1 cellular context compared by ENCODE assay signal in the genomic region with DNA sequence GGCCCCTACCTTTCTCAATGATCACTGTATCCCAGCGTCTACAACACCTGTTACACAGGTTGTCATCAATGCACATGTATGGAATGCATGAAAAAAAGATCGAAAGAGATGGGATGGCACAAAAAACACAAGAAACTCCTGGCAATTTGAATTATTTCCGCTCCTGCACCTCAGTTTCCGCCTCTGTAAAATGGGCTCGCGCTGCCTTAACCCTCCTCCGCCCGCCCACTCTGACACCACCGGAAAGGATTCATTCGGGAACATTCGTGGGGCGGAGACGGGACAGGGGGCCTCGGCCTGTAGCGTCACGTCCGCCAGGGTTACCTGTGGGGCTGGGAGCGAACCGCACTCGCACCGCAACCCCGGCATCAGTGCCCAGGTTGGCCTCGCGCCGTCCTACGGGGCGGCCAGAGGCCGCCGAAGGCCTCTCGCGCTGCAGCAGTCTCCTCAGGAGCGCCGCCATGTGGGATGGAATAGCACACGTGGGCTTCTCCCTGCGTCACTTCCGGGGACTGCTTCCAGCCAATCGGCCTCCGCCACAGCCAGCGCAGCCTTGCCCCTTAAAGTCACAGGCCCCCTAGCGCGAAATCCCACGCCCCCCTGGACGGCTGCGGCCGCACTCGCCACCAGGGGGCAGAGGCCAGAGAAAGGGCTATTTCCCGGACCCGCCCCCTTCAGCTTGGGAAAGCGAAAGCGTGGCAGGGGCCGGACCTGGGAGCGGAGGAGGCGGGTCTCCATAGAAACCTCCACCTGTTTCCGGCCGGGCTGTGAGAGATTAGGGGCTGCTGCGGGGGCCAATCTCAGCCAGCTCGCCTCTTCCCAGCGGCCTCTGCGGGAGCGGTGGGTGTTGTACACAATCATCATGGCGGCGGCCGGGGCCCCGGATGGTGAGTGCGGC.
TF ChIP-seq lines count a peak whose summit lies in the region.

Gene EARS2 (minus strand): TSS at position 470 of the 898 bp plus-strand sequence. CDS start 7 bp downstream, at position 463.
Gene UBFD1 (plus strand): TSS at position 847 of the 898 bp plus-strand sequence. CDS start 16 bp downstream, at position 863.

TF ChIP-seq in K562, 482 proteins besides CTCF, POLR2A, EP300 and RAD21 (continued from another document and continues in another):
- TF ChIP-seq HDGF (IDR thresholded peaks at IDR 0.05) (peak; percentile 69; the same call in 1 of the 2 replicates), TARDBP (IDR thresholded peaks at IDR 0.05) (peak; percentile 73; the same call in 1 of the 2 replicates), OTX1 (CRISPR knock-in tag; IDR thresholded peaks at IDR 0.05) (peak; percentile 70; the same call in 1 of the 2 replicates), KAT2B (IDR thresholded peaks at IDR 0.05; ENCODE audit: low read depth, low read length) (no peak), ZSCAN32 (CRISPR knock-in tag; IDR thresholded peaks at IDR 0.05) (no peak), ZNF717 (CRISPR knock-in tag; IDR thresholded peaks at IDR 0.05) (no peak), MEF2A (IDR thresholded peaks at IDR 0.05; ENCODE audit: control insufficient read depth, low read depth, low read length) (no peak), MEIS2 (IDR thresholded peaks at IDR 0.05; ENCODE audit: partially characterized antibody) (peak; percentile 32), ZNF232 (CRISPR knock-in tag; IDR thresholded peaks at IDR 0.05) (no peak), CHD2 (IDR thresholded peaks at IDR 0.05; ENCODE audit: low read depth, low read length) (peak; percentile 35; the same call in 1 of the 2 replicates), PHF20 (IDR thresholded peaks at IDR 0.05; ENCODE audit: partially characterized antibody) (peak; percentile 82), HDAC1 (IDR thresholded peaks at IDR 0.05) (peak; percentile 92 to 100; a peak in 3 of 4 replicates), FOXM1 (IDR thresholded peaks at IDR 0.05; ENCODE audit: low read depth) (peak; percentile 39; the same call in 1 of the 2 replicates), FOXM1 (CRISPR knock-in tag; IDR thresholded peaks at IDR 0.05; ENCODE audit: low read depth) (no peak; the same call in 1 of the 2 replicates), XRCC5 (IDR thresholded peaks at IDR 0.05; ENCODE audit: low read depth, low read length) (peak; percentile 97), HBP1 (CRISPR knock-in tag; IDR thresholded peaks at IDR 0.05) (peak; percentile 67; the same call in 1 of the 2 replicates), TAF1 (IDR thresholded peaks at IDR 0.05; ENCODE audit: control insufficient read depth, extremely low read depth, insufficient read depth, low read length, severe bottlenecking) (peak; percentile 88), POLR2G (IDR thresholded peaks at IDR 0.05; ENCODE audit: low read depth, low read length) (peak; percentile 97), CC2D1A (IDR thresholded peaks at IDR 0.05) (peak; percentile 62), PCBP2 (IDR thresholded peaks at IDR 0.05; ENCODE audit: low read depth, low read length, poor library complexity, severe bottlenecking) (no peak), ZFP1 (CRISPR knock-in tag; IDR thresholded peaks at IDR 0.05) (no peak), POLR2B (IDR thresholded peaks at IDR 0.05; ENCODE audit: low read depth, partially characterized antibody) (peak; percentile 44), CBFA2T2 (conservative IDR thresholded peaks at IDR 0.05) (peak; percentile 52), SUPT5H (IDR thresholded peaks at IDR 0.05) (peak; percentile 76), ZFP36 (IDR thresholded peaks at IDR 0.05; ENCODE audit: low read depth, low read length, partially characterized antibody) (peak; percentile 7), ZNF217 (CRISPR knock-in tag; IDR thresholded peaks at IDR 0.05) (no peak), ZBTB49 (CRISPR knock-in tag; IDR thresholded peaks at IDR 0.05; ENCODE audit: borderline replicate concordance) (no peak), HMGN3 (IDR thresholded peaks at IDR 0.05; ENCODE audit: borderline replicate concordance, extremely low read depth, insufficient read length, low read depth, low read length) (peak; percentile 90), GTF2F1 (IDR thresholded peaks at IDR 0.05; ENCODE audit: low read depth, low read length) (peak; percentile 62; the same call in 1 of the 2 replicates), CTCFL (IDR thresholded peaks at IDR 0.05; ENCODE audit: borderline replicate concordance, insufficient read depth, low read depth, low read length, poor library complexity, severe bottlenecking) (peak; percentile 95)
- TF ChIP-seq, protein P1, sequence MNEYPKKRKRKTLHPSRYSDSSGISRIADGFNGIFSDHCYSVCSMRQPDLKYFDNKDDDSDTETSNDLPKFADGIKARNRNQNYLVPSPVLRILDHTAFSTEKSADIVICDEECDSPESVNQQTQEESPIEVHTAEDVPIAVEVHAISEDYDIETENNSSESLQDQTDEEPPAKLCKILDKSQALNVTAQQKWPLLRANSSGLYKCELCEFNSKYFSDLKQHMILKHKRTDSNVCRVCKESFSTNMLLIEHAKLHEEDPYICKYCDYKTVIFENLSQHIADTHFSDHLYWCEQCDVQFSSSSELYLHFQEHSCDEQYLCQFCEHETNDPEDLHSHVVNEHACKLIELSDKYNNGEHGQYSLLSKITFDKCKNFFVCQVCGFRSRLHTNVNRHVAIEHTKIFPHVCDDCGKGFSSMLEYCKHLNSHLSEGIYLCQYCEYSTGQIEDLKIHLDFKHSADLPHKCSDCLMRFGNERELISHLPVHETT (CRISPR knock-in tag; conservative IDR thresholded peaks at IDR 0.05 in 1 of 2, IDR thresholded peaks at IDR 0.05 in 1 of 2) = peak in 1 of 2 experiments; percentile 81; a peak in 2 of 4 replicates
- TF ChIP-seq, protein P2, sequence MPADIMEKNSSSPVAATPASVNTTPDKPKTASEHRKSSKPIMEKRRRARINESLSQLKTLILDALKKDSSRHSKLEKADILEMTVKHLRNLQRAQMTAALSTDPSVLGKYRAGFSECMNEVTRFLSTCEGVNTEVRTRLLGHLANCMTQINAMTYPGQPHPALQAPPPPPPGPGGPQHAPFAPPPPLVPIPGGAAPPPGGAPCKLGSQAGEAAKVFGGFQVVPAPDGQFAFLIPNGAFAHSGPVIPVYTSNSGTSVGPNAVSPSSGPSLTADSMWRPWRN (IDR thresholded peaks at IDR 0.05; ENCODE audit: low read depth) = 0 out of 2 replicates have a peak, but pooled peaks have one; percentile 37
- TF ChIP-seq, protein P3, sequence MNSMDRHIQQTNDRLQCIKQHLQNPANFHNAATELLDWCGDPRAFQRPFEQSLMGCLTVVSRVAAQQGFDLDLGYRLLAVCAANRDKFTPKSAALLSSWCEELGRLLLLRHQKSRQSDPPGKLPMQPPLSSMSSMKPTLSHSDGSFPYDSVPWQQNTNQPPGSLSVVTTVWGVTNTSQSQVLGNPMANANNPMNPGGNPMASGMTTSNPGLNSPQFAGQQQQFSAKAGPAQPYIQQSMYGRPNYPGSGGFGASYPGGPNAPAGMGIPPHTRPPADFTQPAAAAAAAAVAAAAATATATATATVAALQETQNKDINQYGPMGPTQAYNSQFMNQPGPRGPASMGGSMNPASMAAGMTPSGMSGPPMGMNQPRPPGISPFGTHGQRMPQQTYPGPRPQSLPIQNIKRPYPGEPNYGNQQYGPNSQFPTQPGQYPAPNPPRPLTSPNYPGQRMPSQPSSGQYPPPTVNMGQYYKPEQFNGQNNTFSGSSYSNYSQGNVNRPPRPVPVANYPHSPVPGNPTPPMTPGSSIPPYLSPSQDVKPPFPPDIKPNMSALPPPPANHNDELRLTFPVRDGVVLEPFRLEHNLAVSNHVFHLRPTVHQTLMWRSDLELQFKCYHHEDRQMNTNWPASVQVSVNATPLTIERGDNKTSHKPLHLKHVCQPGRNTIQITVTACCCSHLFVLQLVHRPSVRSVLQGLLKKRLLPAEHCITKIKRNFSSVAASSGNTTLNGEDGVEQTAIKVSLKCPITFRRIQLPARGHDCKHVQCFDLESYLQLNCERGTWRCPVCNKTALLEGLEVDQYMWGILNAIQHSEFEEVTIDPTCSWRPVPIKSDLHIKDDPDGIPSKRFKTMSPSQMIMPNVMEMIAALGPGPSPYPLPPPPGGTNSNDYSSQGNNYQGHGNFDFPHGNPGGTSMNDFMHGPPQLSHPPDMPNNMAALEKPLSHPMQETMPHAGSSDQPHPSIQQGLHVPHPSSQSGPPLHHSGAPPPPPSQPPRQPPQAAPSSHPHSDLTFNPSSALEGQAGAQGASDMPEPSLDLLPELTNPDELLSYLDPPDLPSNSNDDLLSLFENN (IDR thresholded peaks at IDR 0.05; ENCODE audit: low read depth in 2 of 2, low read length in 2 of 2) = peak in 1 of 2 experiments; percentile 72; a peak in 2 of 4 replicates
- TF ChIP-seq, protein P4, sequence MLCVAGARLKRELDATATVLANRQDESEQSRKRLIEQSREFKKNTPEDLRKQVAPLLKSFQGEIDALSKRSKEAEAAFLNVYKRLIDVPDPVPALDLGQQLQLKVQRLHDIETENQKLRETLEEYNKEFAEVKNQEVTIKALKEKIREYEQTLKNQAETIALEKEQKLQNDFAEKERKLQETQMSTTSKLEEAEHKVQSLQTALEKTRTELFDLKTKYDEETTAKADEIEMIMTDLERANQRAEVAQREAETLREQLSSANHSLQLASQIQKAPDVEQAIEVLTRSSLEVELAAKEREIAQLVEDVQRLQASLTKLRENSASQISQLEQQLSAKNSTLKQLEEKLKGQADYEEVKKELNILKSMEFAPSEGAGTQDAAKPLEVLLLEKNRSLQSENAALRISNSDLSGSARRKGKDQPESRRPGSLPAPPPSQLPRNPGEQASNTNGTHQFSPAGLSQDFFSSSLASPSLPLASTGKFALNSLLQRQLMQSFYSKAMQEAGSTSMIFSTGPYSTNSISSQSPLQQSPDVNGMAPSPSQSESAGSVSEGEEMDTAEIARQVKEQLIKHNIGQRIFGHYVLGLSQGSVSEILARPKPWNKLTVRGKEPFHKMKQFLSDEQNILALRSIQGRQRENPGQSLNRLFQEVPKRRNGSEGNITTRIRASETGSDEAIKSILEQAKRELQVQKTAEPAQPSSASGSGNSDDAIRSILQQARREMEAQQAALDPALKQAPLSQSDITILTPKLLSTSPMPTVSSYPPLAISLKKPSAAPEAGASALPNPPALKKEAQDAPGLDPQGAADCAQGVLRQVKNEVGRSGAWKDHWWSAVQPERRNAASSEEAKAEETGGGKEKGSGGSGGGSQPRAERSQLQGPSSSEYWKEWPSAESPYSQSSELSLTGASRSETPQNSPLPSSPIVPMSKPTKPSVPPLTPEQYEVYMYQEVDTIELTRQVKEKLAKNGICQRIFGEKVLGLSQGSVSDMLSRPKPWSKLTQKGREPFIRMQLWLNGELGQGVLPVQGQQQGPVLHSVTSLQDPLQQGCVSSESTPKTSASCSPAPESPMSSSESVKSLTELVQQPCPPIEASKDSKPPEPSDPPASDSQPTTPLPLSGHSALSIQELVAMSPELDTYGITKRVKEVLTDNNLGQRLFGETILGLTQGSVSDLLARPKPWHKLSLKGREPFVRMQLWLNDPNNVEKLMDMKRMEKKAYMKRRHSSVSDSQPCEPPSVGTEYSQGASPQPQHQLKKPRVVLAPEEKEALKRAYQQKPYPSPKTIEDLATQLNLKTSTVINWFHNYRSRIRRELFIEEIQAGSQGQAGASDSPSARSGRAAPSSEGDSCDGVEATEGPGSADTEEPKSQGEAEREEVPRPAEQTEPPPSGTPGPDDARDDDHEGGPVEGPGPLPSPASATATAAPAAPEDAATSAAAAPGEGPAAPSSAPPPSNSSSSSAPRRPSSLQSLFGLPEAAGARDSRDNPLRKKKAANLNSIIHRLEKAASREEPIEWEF (CRISPR knock-in tag; IDR thresholded peaks at IDR 0.05) = no peak
- TF ChIP-seq, protein P5, sequence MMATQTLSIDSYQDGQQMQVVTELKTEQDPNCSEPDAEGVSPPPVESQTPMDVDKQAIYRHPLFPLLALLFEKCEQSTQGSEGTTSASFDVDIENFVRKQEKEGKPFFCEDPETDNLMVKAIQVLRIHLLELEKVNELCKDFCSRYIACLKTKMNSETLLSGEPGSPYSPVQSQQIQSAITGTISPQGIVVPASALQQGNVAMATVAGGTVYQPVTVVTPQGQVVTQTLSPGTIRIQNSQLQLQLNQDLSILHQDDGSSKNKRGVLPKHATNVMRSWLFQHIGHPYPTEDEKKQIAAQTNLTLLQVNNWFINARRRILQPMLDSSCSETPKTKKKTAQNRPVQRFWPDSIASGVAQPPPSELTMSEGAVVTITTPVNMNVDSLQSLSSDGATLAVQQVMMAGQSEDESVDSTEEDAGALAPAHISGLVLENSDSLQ (IDR thresholded peaks at IDR 0.05) = peak; percentile 98
- TF ChIP-seq, protein P6, sequence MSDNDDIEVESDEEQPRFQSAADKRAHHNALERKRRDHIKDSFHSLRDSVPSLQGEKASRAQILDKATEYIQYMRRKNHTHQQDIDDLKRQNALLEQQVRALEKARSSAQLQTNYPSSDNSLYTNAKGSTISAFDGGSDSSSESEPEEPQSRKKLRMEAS (CRISPR knock-in tag; IDR thresholded peaks at IDR 0.05) = peak; percentile 98
